In the genomic region with DNA sequence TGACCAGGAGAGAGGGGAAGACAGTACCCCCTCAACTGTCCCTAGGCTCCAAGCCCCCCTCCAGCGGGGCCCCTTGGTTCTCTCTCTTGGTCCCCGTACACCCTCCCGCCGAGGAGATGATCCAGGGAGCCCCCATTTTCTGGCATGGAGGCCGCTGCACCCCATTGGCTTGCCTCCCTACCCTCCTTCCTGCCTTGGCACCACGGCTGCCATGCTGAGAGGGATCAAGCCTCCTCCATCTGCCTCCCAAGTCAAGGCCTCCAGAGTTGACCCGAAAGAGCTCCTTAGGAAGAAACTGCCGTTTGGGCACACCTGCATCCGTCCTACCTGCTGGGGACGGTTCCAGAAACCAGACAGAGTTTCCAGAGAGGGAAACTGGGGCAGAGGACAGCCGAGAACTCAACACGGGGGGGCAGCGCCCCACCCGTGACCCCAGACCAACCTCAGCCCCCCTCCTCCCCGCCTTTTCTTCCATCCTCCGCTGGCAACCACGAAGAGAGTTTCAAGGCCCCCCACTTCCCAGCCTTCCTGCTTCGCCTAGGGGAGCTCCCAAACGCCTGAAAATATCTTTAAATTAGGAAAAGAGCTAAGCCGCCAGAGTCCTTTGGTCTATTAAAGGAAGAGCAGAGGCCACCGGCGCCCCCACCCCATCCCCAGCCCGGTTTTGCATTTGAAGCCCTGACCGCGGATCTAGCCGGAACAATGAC, we compare ENCODE assay signal across 8 cellular contexts.
DNase-seq lines count a peak whose midpoint lies in the region; ATAC-seq and TF ChIP-seq lines count a peak whose summit lies in the region.
"Not testable (repeated sequence)": the region's sequence is repeated elsewhere in the genome, so short reads cannot be mapped to it uniquely, and the experiment has no call there.

No MANE protein-coding gene starts in this region.

- not testable (repeated sequence) for H3K36me3 ChIP-seq in GM23338 (ENCODE audit: insufficient read depth); PC-9 (ENCODE audit: low read depth); lung (ENCODE audit: control insufficient read depth in 2 of 2, insufficient read depth in 2 of 2, low read length in 2 of 2); upper lobe of right lung

- H3K9me2 ChIP-seq in GM23338 (ENCODE audit: insufficient read depth); PC-9 (ENCODE audit: insufficient read depth): not testable (repeated sequence)

- not testable (repeated sequence) for H3K27ac Mint-ChIP-seq in GM23338
- peak overlapping the region; percentile 62 for H3K27ac Mint-ChIP-seq in osteocyte (ENCODE audit: unreplicated experiment)

- CTCF ChIA-PET in PC-9 (lab: Charles Lee): not testable (repeated sequence)

- peak overlapping the region; percentile 84; the same call in 1 of the 2 replicates for H3K27ac ChIP-seq in GM23338 (ENCODE audit: low read depth)
- not testable (repeated sequence) for H3K27ac ChIP-seq in PC-9; lung (ENCODE audit: low read depth in 1 of 2, low read length in 1 of 2); upper lobe of right lung

- 18 to 28% methylated on average over 9 to 13 of the region's 26 CpGs for WGBS in lung, 2 donors

- TSS peak; percentile 87 for BruUV-seq in PC-9 (replicated peaks; lab: Mats Ljungman, UMichigan)

- H3K4me1 Mint-ChIP-seq in GM23338; activated T-cell treated with anti-CD3 and anti-CD28 coated beads, Interleukin-2, amount 50 U/mL, for 4 hours (ENCODE audit: low read depth); osteocyte (ENCODE audit: unreplicated experiment): not testable (repeated sequence)

- H3K36me3 Mint-ChIP-seq in GM23338 (ENCODE audit: low read depth); activated T-cell treated with anti-CD3 and anti-CD28 coated beads, Interleukin-2, amount 50 U/mL, for 4 hours (ENCODE audit: insufficient read depth); osteocyte (ENCODE audit: unreplicated experiment): not testable (repeated sequence)

- intact Hi-C loops in PC-9 (cut with micrococcal nuclease; ENCODE audit: unreplicated experiment); left cardiac atrium (cut with DNase I); upper lobe of right lung (cut with DNase I): not testable (repeated sequence)

- not testable (repeated sequence) for H4K20me1 ChIP-seq in GM23338 (replicated peaks; ENCODE audit: insufficient read depth); PC-9 (ENCODE audit: insufficient read depth)

- H3K4me3 ChIP-seq in GM23338: peak overlapping the region; percentile 38
- not testable (repeated sequence) for H3K4me3 ChIP-seq in PC-9, lung, upper lobe of right lung

- H3K79me2 ChIP-seq in GM23338 (replicated peaks; ENCODE audit: insufficient read depth); PC-9 (ENCODE audit: low read depth): not testable (repeated sequence)

- peak; percentile 11 for ATAC-seq in GM23338
- peak; percentile 17 to 34 for ATAC-seq in activated T-cell treated with anti-CD3 and anti-CD28 coated beads, Interleukin-2, amount 50 U/mL, for 4 hours
- ATAC-seq in left cardiac atrium: peak; percentile 25 to 38
- peak; percentile 9 for ATAC-seq in lung (ENCODE audit: insufficient read depth, low FRiP score)
- ATAC-seq in upper lobe of right lung: peak; percentile 30

- H3K9me3 ChIP-seq in PC-9 (ENCODE audit: insufficient read depth, low read depth); lung (ENCODE audit: control insufficient read depth in 2 of 2, insufficient read depth in 1 of 2, low read length in 1 of 2); upper lobe of right lung: not testable (repeated sequence)

- not testable (repeated sequence) for H3K27me3 ChIP-seq in GM23338 (ENCODE audit: insufficient read depth); PC-9 (ENCODE audit: insufficient read depth, low read depth); lung (ENCODE audit: control insufficient read depth, insufficient read depth); upper lobe of right lung

- not testable (repeated sequence) for H3F3A ChIP-seq in GM23338 (replicated peaks; ENCODE audit: low read depth); PC-9 (ENCODE audit: insufficient read depth, low read depth)

- H3K4me1 ChIP-seq in GM23338 (ENCODE audit: insufficient read depth); PC-9 (replicated peaks; ENCODE audit: insufficient read depth); lung (ENCODE audit: control insufficient read depth in 2 of 2, insufficient read depth in 2 of 2, low read length in 2 of 2); upper lobe of right lung: not testable (repeated sequence)

- H3K27me3 Mint-ChIP-seq in GM23338 (ENCODE audit: insufficient read depth, low read depth, poor library complexity); activated T-cell treated with anti-CD3 and anti-CD28 coated beads, Interleukin-2, amount 50 U/mL, for 4 hours (ENCODE audit: low read depth); osteocyte (ENCODE audit: unreplicated experiment): not testable (repeated sequence)

- POLR2A ChIA-PET in PC-9 (lab: Charles Lee; ENCODE audit: unreplicated experiment): interaction anchor here (0.5 kb wide), 1 partner anchor 256 kb away, joined by 4 read pairs; no protein-coding TSS in a partner anchor

- DNase-seq in GM23338 (ENCODE audit: low spot score); PC-9; activated T-cell treated with anti-CD3 and anti-CD28 coated beads, Interleukin-2, amount 50 U/mL, for 4 hours; left cardiac atrium; lung (ENCODE audit: low spot score); osteocyte (ENCODE audit: extremely low spot score, unreplicated experiment); upper lobe of right lung: not testable (repeated sequence)
- peak; percentile 10 for DNase-seq in dermis blood vessel endothelial cell

- H2AFZ ChIP-seq in GM23338, PC-9: not testable (repeated sequence)

- H3K9me3 Mint-ChIP-seq in GM23338; activated T-cell treated with anti-CD3 and anti-CD28 coated beads, Interleukin-2, amount 50 U/mL, for 4 hours; osteocyte (ENCODE audit: unreplicated experiment): not testable (repeated sequence)

- peak overlapping the region; percentile 73 for H3K4me2 ChIP-seq in GM23338
- not testable (repeated sequence) for H3K4me2 ChIP-seq in PC-9

- H3K4me3 Mint-ChIP-seq in GM23338 (peak overlapping the region; percentile 53; the same call in 2 of the 3 replicates), osteocyte (ENCODE audit: unreplicated experiment) (peak overlapping the region; percentile 61)
- H3K4me3 Mint-ChIP-seq in activated T-cell treated with anti-CD3 and anti-CD28 coated beads, Interleukin-2, amount 50 U/mL, for 4 hours: peak overlapping the region; percentile 51

- not testable (repeated sequence) for TF ChIP-seq CTCF in GM23338 (conservative IDR thresholded peaks at IDR 0.05; ENCODE audit: low read depth in 2 of 2); PC-9 (conservative IDR thresholded peaks at IDR 0.05); lung (IDR thresholded peaks at IDR 0.05; ENCODE audit: control extremely low read depth, extremely low read depth); osteocyte (IDR thresholded peaks at IDR 0.05); upper lobe of right lung (IDR thresholded peaks at IDR 0.05)
